Comparison of ENCODE assay signal across 2 cellular contexts in the genomic region with DNA sequence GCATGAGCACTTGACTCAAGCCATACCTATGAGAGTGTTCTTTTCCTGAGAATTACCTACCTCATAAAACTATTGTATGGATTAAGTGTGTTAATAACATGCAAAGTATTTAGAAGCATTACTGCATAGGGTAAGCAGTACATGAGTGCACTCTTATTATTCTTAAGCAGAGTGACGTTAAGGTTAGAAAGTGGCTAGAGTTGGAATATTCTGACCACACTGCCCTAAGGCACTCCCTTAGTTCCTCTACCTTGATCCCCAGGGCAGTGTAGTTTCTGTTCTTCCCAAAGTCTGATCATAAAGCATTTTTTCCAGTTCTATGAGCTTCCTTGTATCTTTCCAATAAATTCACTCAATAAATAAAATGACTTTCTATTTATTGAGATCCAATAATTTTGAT.
A peak's percentile ranks its signal among the peaks of the same experiment; 100 is the strongest.
TF ChIP-seq lines count a peak whose summit lies in the region.

No MANE protein-coding gene starts in this region.

TF ChIP-seq in HepG2, 621 proteins besides CTCF, POLR2A, EP300 and RAD21 (continued from another document):
- TF ChIP-seq, protein P1, sequence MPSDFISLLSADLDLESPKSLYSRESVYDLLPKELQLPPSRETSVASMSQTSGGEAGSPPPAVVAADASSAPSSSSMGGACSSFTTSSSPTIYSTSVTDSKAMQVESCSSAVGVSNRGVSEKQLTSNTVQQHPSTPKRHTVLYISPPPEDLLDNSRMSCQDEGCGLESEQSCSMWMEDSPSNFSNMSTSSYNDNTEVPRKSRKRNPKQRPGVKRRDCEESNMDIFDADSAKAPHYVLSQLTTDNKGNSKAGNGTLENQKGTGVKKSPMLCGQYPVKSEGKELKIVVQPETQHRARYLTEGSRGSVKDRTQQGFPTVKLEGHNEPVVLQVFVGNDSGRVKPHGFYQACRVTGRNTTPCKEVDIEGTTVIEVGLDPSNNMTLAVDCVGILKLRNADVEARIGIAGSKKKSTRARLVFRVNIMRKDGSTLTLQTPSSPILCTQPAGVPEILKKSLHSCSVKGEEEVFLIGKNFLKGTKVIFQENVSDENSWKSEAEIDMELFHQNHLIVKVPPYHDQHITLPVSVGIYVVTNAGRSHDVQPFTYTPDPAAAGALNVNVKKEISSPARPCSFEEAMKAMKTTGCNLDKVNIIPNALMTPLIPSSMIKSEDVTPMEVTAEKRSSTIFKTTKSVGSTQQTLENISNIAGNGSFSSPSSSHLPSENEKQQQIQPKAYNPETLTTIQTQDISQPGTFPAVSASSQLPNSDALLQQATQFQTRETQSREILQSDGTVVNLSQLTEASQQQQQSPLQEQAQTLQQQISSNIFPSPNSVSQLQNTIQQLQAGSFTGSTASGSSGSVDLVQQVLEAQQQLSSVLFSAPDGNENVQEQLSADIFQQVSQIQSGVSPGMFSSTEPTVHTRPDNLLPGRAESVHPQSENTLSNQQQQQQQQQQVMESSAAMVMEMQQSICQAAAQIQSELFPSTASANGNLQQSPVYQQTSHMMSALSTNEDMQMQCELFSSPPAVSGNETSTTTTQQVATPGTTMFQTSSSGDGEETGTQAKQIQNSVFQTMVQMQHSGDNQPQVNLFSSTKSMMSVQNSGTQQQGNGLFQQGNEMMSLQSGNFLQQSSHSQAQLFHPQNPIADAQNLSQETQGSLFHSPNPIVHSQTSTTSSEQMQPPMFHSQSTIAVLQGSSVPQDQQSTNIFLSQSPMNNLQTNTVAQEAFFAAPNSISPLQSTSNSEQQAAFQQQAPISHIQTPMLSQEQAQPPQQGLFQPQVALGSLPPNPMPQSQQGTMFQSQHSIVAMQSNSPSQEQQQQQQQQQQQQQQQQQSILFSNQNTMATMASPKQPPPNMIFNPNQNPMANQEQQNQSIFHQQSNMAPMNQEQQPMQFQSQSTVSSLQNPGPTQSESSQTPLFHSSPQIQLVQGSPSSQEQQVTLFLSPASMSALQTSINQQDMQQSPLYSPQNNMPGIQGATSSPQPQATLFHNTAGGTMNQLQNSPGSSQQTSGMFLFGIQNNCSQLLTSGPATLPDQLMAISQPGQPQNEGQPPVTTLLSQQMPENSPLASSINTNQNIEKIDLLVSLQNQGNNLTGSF (CRISPR knock-in tag; IDR thresholded peaks at IDR 0.05): no peak
- no peak for TF ChIP-seq TCF7 (IDR thresholded peaks at IDR 0.05; ENCODE audit: low read depth)
- TF ChIP-seq ZNF703 (CRISPR knock-in tag; IDR thresholded peaks at IDR 0.05; ENCODE audit: borderline replicate concordance): no peak
- TF ChIP-seq SUZ12 (IDR thresholded peaks at IDR 0.05; ENCODE audit: low read depth, low read length): no peak
- TF ChIP-seq, protein P2, sequence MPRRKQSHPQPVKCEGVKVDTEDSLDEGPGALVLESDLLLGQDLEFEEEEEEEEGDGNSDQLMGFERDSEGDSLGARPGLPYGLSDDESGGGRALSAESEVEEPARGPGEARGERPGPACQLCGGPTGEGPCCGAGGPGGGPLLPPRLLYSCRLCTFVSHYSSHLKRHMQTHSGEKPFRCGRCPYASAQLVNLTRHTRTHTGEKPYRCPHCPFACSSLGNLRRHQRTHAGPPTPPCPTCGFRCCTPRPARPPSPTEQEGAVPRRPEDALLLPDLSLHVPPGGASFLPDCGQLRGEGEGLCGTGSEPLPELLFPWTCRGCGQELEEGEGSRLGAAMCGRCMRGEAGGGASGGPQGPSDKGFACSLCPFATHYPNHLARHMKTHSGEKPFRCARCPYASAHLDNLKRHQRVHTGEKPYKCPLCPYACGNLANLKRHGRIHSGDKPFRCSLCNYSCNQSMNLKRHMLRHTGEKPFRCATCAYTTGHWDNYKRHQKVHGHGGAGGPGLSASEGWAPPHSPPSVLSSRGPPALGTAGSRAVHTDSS (CRISPR knock-in tag; conservative IDR thresholded peaks at IDR 0.05): no peak
- no peak for TF ChIP-seq KDM5B (CRISPR knock-in tag; IDR thresholded peaks at IDR 0.05; ENCODE audit: borderline replicate concordance)
TF ChIP-seq in HepG2: peak in this region for 0.

TF ChIP-seq in liver, 16 proteins besides CTCF, POLR2A, EP300 and RAD21:
- TF ChIP-seq, protein P3, sequence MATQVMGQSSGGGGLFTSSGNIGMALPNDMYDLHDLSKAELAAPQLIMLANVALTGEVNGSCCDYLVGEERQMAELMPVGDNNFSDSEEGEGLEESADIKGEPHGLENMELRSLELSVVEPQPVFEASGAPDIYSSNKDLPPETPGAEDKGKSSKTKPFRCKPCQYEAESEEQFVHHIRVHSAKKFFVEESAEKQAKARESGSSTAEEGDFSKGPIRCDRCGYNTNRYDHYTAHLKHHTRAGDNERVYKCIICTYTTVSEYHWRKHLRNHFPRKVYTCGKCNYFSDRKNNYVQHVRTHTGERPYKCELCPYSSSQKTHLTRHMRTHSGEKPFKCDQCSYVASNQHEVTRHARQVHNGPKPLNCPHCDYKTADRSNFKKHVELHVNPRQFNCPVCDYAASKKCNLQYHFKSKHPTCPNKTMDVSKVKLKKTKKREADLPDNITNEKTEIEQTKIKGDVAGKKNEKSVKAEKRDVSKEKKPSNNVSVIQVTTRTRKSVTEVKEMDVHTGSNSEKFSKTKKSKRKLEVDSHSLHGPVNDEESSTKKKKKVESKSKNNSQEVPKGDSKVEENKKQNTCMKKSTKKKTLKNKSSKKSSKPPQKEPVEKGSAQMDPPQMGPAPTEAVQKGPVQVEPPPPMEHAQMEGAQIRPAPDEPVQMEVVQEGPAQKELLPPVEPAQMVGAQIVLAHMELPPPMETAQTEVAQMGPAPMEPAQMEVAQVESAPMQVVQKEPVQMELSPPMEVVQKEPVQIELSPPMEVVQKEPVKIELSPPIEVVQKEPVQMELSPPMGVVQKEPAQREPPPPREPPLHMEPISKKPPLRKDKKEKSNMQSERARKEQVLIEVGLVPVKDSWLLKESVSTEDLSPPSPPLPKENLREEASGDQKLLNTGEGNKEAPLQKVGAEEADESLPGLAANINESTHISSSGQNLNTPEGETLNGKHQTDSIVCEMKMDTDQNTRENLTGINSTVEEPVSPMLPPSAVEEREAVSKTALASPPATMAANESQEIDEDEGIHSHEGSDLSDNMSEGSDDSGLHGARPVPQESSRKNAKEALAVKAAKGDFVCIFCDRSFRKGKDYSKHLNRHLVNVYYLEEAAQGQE (IDR thresholded peaks at IDR 0.05): no peak
- TF ChIP-seq HNF4A (conservative IDR thresholded peaks at IDR 0.05): peak; percentile 27 to 41
